Comparison of ENCODE assay signal across 9 cellular contexts in the genomic region with DNA sequence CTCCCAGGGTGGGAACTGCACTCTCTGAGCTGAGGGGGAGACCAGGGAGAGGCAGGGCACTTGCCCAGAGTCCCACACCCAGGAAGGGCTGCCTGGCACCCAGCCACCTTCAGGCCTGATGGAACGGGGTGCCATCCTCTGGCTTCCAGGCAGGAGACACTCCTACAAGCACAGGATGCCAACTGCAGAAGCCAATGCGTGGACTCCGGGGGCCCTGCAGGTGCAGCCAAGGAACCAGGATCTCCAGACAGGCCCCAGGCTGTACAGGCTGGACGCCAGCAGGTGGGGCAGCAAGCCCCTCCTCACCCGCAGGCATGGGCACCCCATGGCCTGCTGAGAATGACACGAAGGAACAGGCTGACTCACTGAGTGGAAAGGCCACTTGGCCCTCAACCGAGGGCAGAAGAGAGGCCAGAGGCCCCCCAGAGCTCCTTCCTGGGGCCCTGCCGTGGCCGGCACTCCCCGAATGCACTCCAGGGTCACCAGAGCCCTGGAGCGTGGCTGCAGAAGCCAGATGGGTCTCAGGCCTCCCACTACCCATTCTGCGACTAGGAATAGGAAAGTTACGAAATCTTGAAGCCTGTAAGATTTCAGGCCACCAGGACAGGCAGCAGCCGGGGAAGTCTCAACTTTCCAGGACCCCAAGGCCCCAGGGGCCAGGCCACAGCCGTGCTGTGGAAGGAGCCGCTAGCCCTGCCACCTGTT. TPM values are rescaled to one million over a fixed set of nuclear protein-coding genes. Genes with fewer than 3 reads are reported as not detected.
A peak's percentile ranks its signal among the peaks of the same experiment; 100 is the strongest.
DNase-seq lines count a peak whose midpoint lies in the region; ATAC-seq, FAIRE-seq and TF ChIP-seq lines count a peak whose summit lies in the region.
"Had no signal": no experiment of that assay in that cellular context is flagged by ENCODE, and none has a peak within 500 bp of the region (broad histone marks: within the 10 kb centered on the region; RNA-seq: fewer than 3 reads in every experiment).

No MANE protein-coding gene starts in this region.

- CTCF ChIA-PET in PC-9 (lab: Charles Lee): interaction anchor here (0.6 to 1.0 kb wide), 2 partner anchors 49 to 267 kb away, joined by 3 read pairs; no protein-coding TSS in a partner anchor

- FAIRE-seq in HTR-8/SVneo (lab: Jason Lieb, UNC): no peak

- WGBS in esophagus squamous epithelium, 2 donors: 43 to 50% methylated on average over 2 to 10 of the region's 16 CpGs

- H3K4me1 ChIP-seq in PC-9 (replicated peaks; ENCODE audit: insufficient read depth): peaks cover 13% of the 10 kb centered on the region; the same call in 1 of the 2 replicates
- H3K4me1 ChIP-seq in esophagus squamous epithelium: peaks cover 18 to 76% (median 27%) of the 10 kb centered on the region in 3 donors
- H3K4me1 ChIP-seq in rectal smooth muscle tissue (ENCODE audit: control insufficient read depth, insufficient read depth, low read length): peaks cover 36% of the 10 kb centered on the region

- H3F3A ChIP-seq in PC-9 (ENCODE audit: insufficient read depth, low read depth): peaks cover 5% of the 10 kb centered on the region; the same call in 1 of the 2 replicates

- H3K27ac ChIP-seq in PC-9 (no peak overlapping the region), esophagus squamous epithelium (peak overlapping the region in 3 of 4 donors; percentile 33 to 69 (median 59)), rectal smooth muscle tissue (ENCODE audit: low read depth, low read length) (peak overlapping the region; percentile 60)

- H3K9me2 ChIP-seq in PC-9 (ENCODE audit: insufficient read depth): no peaks in the 10 kb centered on the region

- no peak for ATAC-seq in GM19023 (IDR thresholded peaks at IDR 0.05; ENCODE audit: unreplicated experiment)
- ATAC-seq: T-cell had no signal

- H3K4me3 ChIP-seq in PC-9 (no peak overlapping the region), esophagus squamous epithelium (no peak overlapping the region), rectal smooth muscle tissue (ENCODE audit: low read length) (no peak overlapping the region)

- H4K20me1 ChIP-seq in PC-9 (ENCODE audit: insufficient read depth): peaks cover 42% of the 10 kb centered on the region

- POLR2A ChIA-PET in PC-9 (lab: Charles Lee; ENCODE audit: unreplicated experiment): interaction anchor here (0.6 kb wide), 1 partner anchor 27 kb away, joined by 8 read pairs; no protein-coding TSS in a partner anchor

- no peak overlapping the region for H2AFZ ChIP-seq in PC-9

- H3K4me2 ChIP-seq in PC-9: peak overlapping the region; percentile 10; the same call in 1 of the 2 replicates

- TF ChIP-seq CTCF in PC-9 (conservative IDR thresholded peaks at IDR 0.05): no peak
- TF ChIP-seq CTCF in esophagus squamous epithelium (IDR thresholded peaks at IDR 0.05): no peak

- H3K79me2 ChIP-seq in PC-9 (ENCODE audit: low read depth): 0 out of 2 replicates have a peak, but pooled peaks cover 4% of the 10 kb centered on the region

- BruUV-seq in PC-9 (replicated peaks; lab: Mats Ljungman, UMichigan): no TSS peak

- H3K36me3 ChIP-seq in PC-9 (ENCODE audit: low read depth): no peaks in the 10 kb centered on the region
- H3K36me3 ChIP-seq in esophagus squamous epithelium: peaks cover 0 to 45% (median 0%) of the 10 kb centered on the region in 3 donors
- H3K36me3 ChIP-seq in rectal smooth muscle tissue (ENCODE audit: control insufficient read depth, insufficient read depth, low read length): no peaks in the 10 kb centered on the region

- H3K9me3 ChIP-seq in PC-9 (ENCODE audit: insufficient read depth, low read depth): no peaks in the 10 kb centered on the region
- H3K9me3 ChIP-seq in esophagus squamous epithelium: no peaks in the 10 kb centered on the region

- intact Hi-C loops in PC-9 (cut with micrococcal nuclease; ENCODE audit: unreplicated experiment) (loop anchor here (1.0 to 5.0 kb wide), 2 partner anchors 27 to 38 kb away; partner anchors contain the start of gene TMEM250), esophagus squamous epithelium (cut with DNase I) (no loop called here)

- peak; percentile 96 for DNase-seq in DMS79 treated with DMSO at 0.1 percent for 48 hours (lab: John Stamatoyannopoulos, UW)
- DNase-seq in PC-9: peak; percentile 72 to 90
- no peak for DNase-seq in esophagus squamous epithelium (lab: John Stamatoyannopoulos, UW)
- DNase-seq in NCI-H82 (lab: John Stamatoyannopoulos, UW): no peak
- DNase-seq in GOT3 (lab: John Stamatoyannopoulos, UW): no peak
- DNase-seq in HTR-8/SVneo (ENCODE audit: insufficient read length, low spot score): no peak
- DNase-seq: T-cell had no signal

- no peak overlapping the region for H3K9ac ChIP-seq in rectal smooth muscle tissue (ENCODE audit: low read length)

- H3K27me3 ChIP-seq in PC-9 (ENCODE audit: insufficient read depth, low read depth) (no peaks in the 10 kb centered on the region), esophagus squamous epithelium (no peaks in the 10 kb centered on the region), rectal smooth muscle tissue (ENCODE audit: control insufficient read depth, insufficient read depth, low read length) (no peaks in the 10 kb centered on the region)

- TF ChIP-seq POLR2A in esophagus squamous epithelium (IDR thresholded peaks at IDR 0.05): no peak

RNA-seq across cellular contexts. Expression of gene NACC2, which starts 15.7 kb away (rescaled TPM):
- 22.4 and 23.8 TPM in 2 replicates for total RNA-seq in PC-9 (2021)
- total RNA-seq in esophagus squamous epithelium: 10 to 100 TPM; 10.4 to 21.6 (median 12.8) TPM

RNA-seq across cellular contexts. Expression of gene TMEM250, which starts 39.3 kb away (rescaled TPM):
- total RNA-seq in PC-9 (2021): 73.8 and 75.3 TPM in 2 replicates
- total RNA-seq in esophagus squamous epithelium: 10 to 100 TPM; 34.3 to 59.4 (median 43.4) TPM

Comparison
In these comparisons a context has a peak if more than half of its experiments do, and no peak if none do; other contexts are left out.
1. DNase-seq: peak in DMS79 treated with DMSO at 0.1 percent for 48 hours (single experiment) and PC-9 (2 of 2); none in esophagus squamous epithelium (single experiment), NCI-H82 (single experiment), GOT3 (single experiment) and HTR-8/SVneo (single experiment).